ENCODE assay signal across 8 cellular contexts in the genomic region with DNA sequence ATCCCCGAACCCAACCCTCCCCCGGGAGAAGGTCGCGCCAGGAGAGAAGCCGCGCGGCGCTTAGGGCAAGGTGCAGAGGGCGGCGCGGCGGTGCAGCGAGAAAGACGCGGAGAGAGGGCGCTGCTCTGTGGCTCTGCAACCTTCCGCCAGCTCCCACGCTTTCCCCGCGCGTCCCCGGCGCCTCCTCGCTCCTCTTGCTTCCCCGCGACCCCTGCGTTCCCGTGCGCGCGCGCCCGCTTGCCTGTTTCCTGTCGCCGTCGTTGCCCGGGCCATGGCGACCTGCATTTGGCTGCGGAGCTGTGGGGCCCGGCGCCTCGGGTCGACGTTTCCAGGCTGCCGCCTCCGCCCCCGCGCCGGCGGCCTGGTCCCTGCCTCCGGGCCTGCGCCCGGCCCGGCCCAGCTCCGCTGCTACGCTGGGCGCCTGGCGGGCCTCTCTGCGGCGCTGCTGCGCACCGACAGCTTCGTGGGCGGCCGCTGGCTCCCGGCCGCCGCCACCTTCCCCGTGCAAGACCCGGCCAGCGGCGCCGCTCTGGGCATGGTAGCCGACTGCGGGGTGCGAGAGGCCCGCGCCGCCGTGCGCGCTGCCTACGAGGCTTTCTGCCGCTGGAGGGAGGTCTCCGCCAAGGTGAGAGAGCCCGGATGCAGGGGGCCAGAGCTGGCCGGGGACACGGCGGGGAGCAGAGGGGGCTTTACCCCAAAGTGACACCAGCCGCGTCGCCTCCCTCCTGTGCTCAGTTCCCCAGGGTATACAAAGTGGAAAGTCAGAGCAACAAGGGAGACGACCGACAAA. TPM values are rescaled to one million over a fixed set of nuclear protein-coding genes. Genes with fewer than 3 reads are reported as not detected.
A peak's percentile ranks its signal among the peaks of the same experiment; 100 is the strongest.
DNase-seq lines count a peak whose midpoint lies in the region; ATAC-seq and TF ChIP-seq lines count a peak whose summit lies in the region.

ALDH5A1 (plus strand) TSS at position 244 of the 790 bp plus-strand sequence; CDS start at position 272, 28 bp downstream.

- no peaks in the 10 kb centered on the region for H3K9me3 Mint-ChIP-seq in Caco-2 (ENCODE audit: unreplicated experiment)
- H3K9me3 Mint-ChIP-seq in activated T-cell treated with anti-CD3 and anti-CD28 coated beads, Interleukin-2, amount 50 U/mL, for 72 hours, result peaks cover 1 to 2% of the 10 kb centered on the region in 2 donors
- H3K9me3 Mint-ChIP-seq in nephron progenitor cell, result peaks cover 24% of the 10 kb centered on the region
- H3K9me3 Mint-ChIP-seq in stimulated activated naive CD8-positive, alpha-beta T cell treated with anti-CD3 and anti-CD28 coated beads, Interleukin-15, Interleukin-2, amounts not matched to agents 100 ng/mL and 50 ng/mL, for 24 hours, result peaks cover 14% of the 10 kb centered on the region

- H3K4me1 ChIP-seq in Caco-2, result no peaks in the 10 kb centered on the region; the same call in 1 of the 2 replicates
- H3K4me1 ChIP-seq in PC-9 (replicated peaks; ENCODE audit: insufficient read depth), result peaks cover 27% of the 10 kb centered on the region

- ATAC-seq in GM19452 (IDR thresholded peaks at IDR 0.05; ENCODE audit: unreplicated experiment), result peak; percentile 71
- ATAC-seq in activated T-cell treated with anti-CD3 and anti-CD28 coated beads, Interleukin-2, amount 50 U/mL, for 72 hours (replicated peaks in 1 of 2), result peak; percentile 85 to 86

- DNase-seq in Caco-2, result peak; percentile 73 to 83
- DNase-seq in HK-2 (ENCODE audit: unreplicated experiment), result peak; percentile 63
- DNase-seq in PC-9, result peak in 1 of 2 experiments; percentile 56
- peak; percentile 81 to 88 for DNase-seq in activated T-cell treated with anti-CD3 and anti-CD28 coated beads, Interleukin-2, amount 50 U/mL, for 72 hours
- peak; percentile 42 for DNase-seq in fibroblast of mammary gland (ENCODE audit: low read depth)
- DNase-seq in nephron progenitor cell, result peak; percentile 88

- no peaks in the 10 kb centered on the region; the same call in 1 of the 2 replicates for H3K36me3 ChIP-seq in Caco-2 (ENCODE audit: control insufficient read depth, insufficient read depth, low read length)
- H3K36me3 ChIP-seq in PC-9 (ENCODE audit: low read depth), result no peaks in the 10 kb centered on the region

- H3K27ac Mint-ChIP-seq in Caco-2 (ENCODE audit: unreplicated experiment) (peak within 1 kb of the TSS; percentile 77), nephron progenitor cell (no peak within 1 kb of the TSS)
- no peak within 1 kb of the TSS for H3K27ac Mint-ChIP-seq in activated T-cell treated with anti-CD3 and anti-CD28 coated beads, Interleukin-2, amount 50 U/mL, for 72 hours
- peak within 1 kb of the TSS; percentile 32 for H3K27ac Mint-ChIP-seq in stimulated activated naive CD8-positive, alpha-beta T cell treated with anti-CD3 and anti-CD28 coated beads, Interleukin-15, Interleukin-2, amounts not matched to agents 100 ng/mL and 50 ng/mL, for 24 hours

- peak within 1 kb of the TSS; percentile 97 for H3K4me2 ChIP-seq in PC-9

- POLR2A ChIA-PET in Caco-2 (lab: Charles Lee), result interaction anchor here (0.7 to 1.9 kb wide), 2 partner anchors 26 to 172 kb away, joined by 4 to 9 read pairs; partner anchors contain the start of genes ACOT13 and TDP2
- POLR2A ChIA-PET in PC-9 (lab: Charles Lee; ENCODE audit: unreplicated experiment), result no interaction called here

- peak within 1 kb of the TSS; percentile 97 for H2AFZ ChIP-seq in PC-9

- H3K9me3 ChIP-seq in Caco-2 (no peaks in the 10 kb centered on the region), PC-9 (ENCODE audit: insufficient read depth, low read depth) (no peaks in the 10 kb centered on the region)

- TF ChIP-seq CTCF in Caco-2 (IDR thresholded peaks at IDR 0.05; ENCODE audit: insufficient read depth in 1 of 2, low read depth in 1 of 2, low read length in 1 of 2, severe bottlenecking in 1 of 2, unreplicated experiment in 1 of 2) (peak; percentile 27 to 59), PC-9 (conservative IDR thresholded peaks at IDR 0.05) (no peak; the same call in 1 of the 2 replicates), fibroblast of mammary gland (conservative IDR thresholded peaks at IDR 0.05; ENCODE audit: control insufficient read depth, insufficient read depth, low read depth, low read length) (no peak), nephron progenitor cell (IDR thresholded peaks at IDR 0.05) (no peak)

- H3K27ac ChIP-seq in PC-9, result no peak within 1 kb of the TSS

- no peaks in the 10 kb centered on the region for H3K9me2 ChIP-seq in PC-9 (ENCODE audit: insufficient read depth)

- peaks cover 20% of the 10 kb centered on the region for H3F3A ChIP-seq in PC-9 (ENCODE audit: insufficient read depth, low read depth)

- H3K4me3 ChIP-seq in Caco-2 (ENCODE audit: low read depth, low read length), result peak within 1 kb of the TSS; percentile 62
- H3K4me3 ChIP-seq in PC-9, result peak within 1 kb of the TSS; percentile 92
- H3K4me3 ChIP-seq in fibroblast of mammary gland (ENCODE audit: control insufficient read depth, low read depth, low read length), result peak within 1 kb of the TSS; percentile 44

- no peaks in the 10 kb centered on the region for H3K79me2 ChIP-seq in PC-9 (ENCODE audit: low read depth)

- no peaks in the 10 kb centered on the region for H4K20me1 ChIP-seq in PC-9 (ENCODE audit: insufficient read depth)

- CTCF ChIA-PET in Caco-2 (lab: Charles Lee), result interaction anchor here (0.5 to 2.5 kb wide), 8 partner anchors 10 to 284 kb away, joined by 3 to 60 read pairs (median 6); no protein-coding TSS in a partner anchor
- CTCF ChIA-PET in PC-9 (lab: Charles Lee), result interaction anchor here (0.5 to 1.0 kb wide), 4 partner anchors 17 to 85 kb away, joined by 4 to 10 read pairs (median 7); no protein-coding TSS in a partner anchor

- H3K27me3 Mint-ChIP-seq in Caco-2 (ENCODE audit: insufficient read depth, unreplicated experiment) (no peaks in the 10 kb centered on the region), nephron progenitor cell (ENCODE audit: low read depth, poor library complexity) (peaks cover 36% of the 10 kb centered on the region)
- no peaks in the 10 kb centered on the region for H3K27me3 Mint-ChIP-seq in activated T-cell treated with anti-CD3 and anti-CD28 coated beads, Interleukin-2, amount 50 U/mL, for 72 hours (ENCODE audit: low read depth)
- H3K27me3 Mint-ChIP-seq in stimulated activated naive CD8-positive, alpha-beta T cell treated with anti-CD3 and anti-CD28 coated beads, Interleukin-15, Interleukin-2, amounts not matched to agents 100 ng/mL and 50 ng/mL, for 24 hours, result no peaks in the 10 kb centered on the region

- peaks cover 13% of the 10 kb centered on the region for H3K4me1 Mint-ChIP-seq in Caco-2 (ENCODE audit: low read depth, unreplicated experiment)
- H3K4me1 Mint-ChIP-seq in activated T-cell treated with anti-CD3 and anti-CD28 coated beads, Interleukin-2, amount 50 U/mL, for 72 hours (ENCODE audit: low read depth), result peaks cover 25% of the 10 kb centered on the region
- peaks cover 20% of the 10 kb centered on the region for H3K4me1 Mint-ChIP-seq in nephron progenitor cell
- H3K4me1 Mint-ChIP-seq in stimulated activated naive CD8-positive, alpha-beta T cell treated with anti-CD3 and anti-CD28 coated beads, Interleukin-15, Interleukin-2, amounts not matched to agents 100 ng/mL and 50 ng/mL, for 24 hours (ENCODE audit: low read depth), result peaks cover 28% of the 10 kb centered on the region

- peak within 1 kb of the TSS; percentile 76 for H3K4me3 Mint-ChIP-seq in Caco-2 (ENCODE audit: unreplicated experiment)
- peak within 1 kb of the TSS; percentile 87 for H3K4me3 Mint-ChIP-seq in activated T-cell treated with anti-CD3 and anti-CD28 coated beads, Interleukin-2, amount 50 U/mL, for 72 hours
- peak within 1 kb of the TSS; percentile 83 for H3K4me3 Mint-ChIP-seq in nephron progenitor cell
- H3K4me3 Mint-ChIP-seq in stimulated activated naive CD8-positive, alpha-beta T cell treated with anti-CD3 and anti-CD28 coated beads, Interleukin-15, Interleukin-2, amounts not matched to agents 100 ng/mL and 50 ng/mL, for 24 hours, result peak within 1 kb of the TSS; percentile 83

- no peaks in the 10 kb centered on the region for H3K27me3 ChIP-seq in Caco-2 (replicated peaks; ENCODE audit: control insufficient read depth, insufficient read depth, low read length)
- H3K27me3 ChIP-seq in PC-9 (ENCODE audit: insufficient read depth, low read depth), result no peaks in the 10 kb centered on the region

- intact Hi-C loops in Caco-2 (cut with micrococcal nuclease; ENCODE audit: unreplicated experiment) (loop anchor here (1.0 to 5.0 kb wide), 3 partner anchors 26 to 70 kb away; no protein-coding TSS in a partner anchor), PC-9 (cut with micrococcal nuclease; ENCODE audit: unreplicated experiment) (loop anchor here (2.0 kb wide), 1 partner anchor 66 kb away; no protein-coding TSS in a partner anchor)

- peaks cover 24% of the 10 kb centered on the region for H3K36me3 Mint-ChIP-seq in Caco-2 (ENCODE audit: insufficient read depth, unreplicated experiment)
- peaks cover 6 to 7% of the 10 kb centered on the region in 2 donors for H3K36me3 Mint-ChIP-seq in activated T-cell treated with anti-CD3 and anti-CD28 coated beads, Interleukin-2, amount 50 U/mL, for 72 hours (ENCODE audit: insufficient read depth in 2 of 2)
- H3K36me3 Mint-ChIP-seq in nephron progenitor cell (ENCODE audit: low read depth), result peaks cover 28% of the 10 kb centered on the region
- H3K36me3 Mint-ChIP-seq in stimulated activated naive CD8-positive, alpha-beta T cell treated with anti-CD3 and anti-CD28 coated beads, Interleukin-15, Interleukin-2, amounts not matched to agents 100 ng/mL and 50 ng/mL, for 24 hours (ENCODE audit: low read depth), result peaks cover 13% of the 10 kb centered on the region

- BruUV-seq in Caco-2 (replicated peaks; lab: Mats Ljungman, UMichigan), result no TSS peak
- no TSS peak for BruUV-seq in PC-9 (replicated peaks; lab: Mats Ljungman, UMichigan)

RNA-seq across cellular contexts. Expression of gene ALDH5A1, which starts in this region (rescaled TPM):
- total RNA-seq in Caco-2 (2022) (42.4 and 45.3 TPM in 2 replicates), PC-9 (2021) (19.1 and 21.2 TPM in 2 replicates)
- total RNA-seq in activated T-cell treated with anti-CD3 and anti-CD28 coated beads, Interleukin-2, amount 50 U/mL, for 72 hours, result 10 to 100 TPM in 1 of 2 donors, 1 to 10 TPM in 1; 8.0 to 14.7 TPM

Comparison
In these comparisons a context has a peak if more than half of its experiments do, and no peak if none do; other contexts are left out.
1. H3K27ac Mint-ChIP-seq: peak in Caco-2 (single experiment) and stimulated activated naive CD8-positive, alpha-beta T cell treated with anti-CD3 and anti-CD28 coated beads, Interleukin-15, Interleukin-2, amounts not matched to agents 100 ng/mL and 50 ng/mL, for 24 hours (single experiment); none in activated T-cell treated with anti-CD3 and anti-CD28 coated beads, Interleukin-2, amount 50 U/mL, for 72 hours (single experiment) and nephron progenitor cell (single experiment).
2. CTCF ChIP-seq: peak in Caco-2 (2 of 2); none in PC-9 (single experiment), fibroblast of mammary gland (single experiment) and nephron progenitor cell (single experiment).
3. Peak in every context shown above with its lines, with median percentiles within 50 percentile points of each other: H3K4me3 ChIP-seq and H3K4me3 Mint-ChIP-seq.